8 cellular contexts compared by ENCODE assay signal in genomic region chr13:46796515-46797467, GRCh38. TPM values are rescaled to one million over a fixed set of nuclear protein-coding genes. Genes with fewer than 3 reads are reported as not detected.
A peak's percentile ranks its signal among the peaks of the same experiment; 100 is the strongest.
DNase-seq lines count a peak whose midpoint lies in the region; ATAC-seq and TF ChIP-seq lines count a peak whose summit lies in the region.

ESD (minus strand) TSS chr13:46797161; CDS start chr13:46791413, 5,748 bp downstream.

- DNase-seq in NCI-H1105 treated with DMSO at 0.1 percent for 48 hours (lab: John Stamatoyannopoulos, UW) (peak; percentile 81), SW 1271 (lab: John Stamatoyannopoulos, UW) (peak; percentile 82 to 93), cardiac septum (ENCODE audit: low spot score) (peak; percentile 95), pons (ENCODE audit: low spot score) (peak; percentile 85), type B pancreatic cell (ENCODE audit: extremely low spot score, unreplicated experiment) (peak; percentile 93)
- DNase-seq in activated naive CD8-positive, alpha-beta T cell treated with anti-CD3 and anti-CD28 coated beads, Interleukin-2, amount 50 U/mL, for 24 hours: peak; percentile 96

- peak within 1 kb of the TSS; percentile 97 for H3K4me3 Mint-ChIP-seq in activated naive CD8-positive, alpha-beta T cell treated with anti-CD3 and anti-CD28 coated beads, Interleukin-2, amount 50 U/mL, for 24 hours
- H3K4me3 Mint-ChIP-seq in type B pancreatic cell: peak within 1 kb of the TSS; percentile 97

- ATAC-seq in HG02642 (IDR thresholded peaks at IDR 0.05; ENCODE audit: poor library complexity, unreplicated experiment): peak; percentile 91
- peak; percentile 88 for ATAC-seq in activated naive CD8-positive, alpha-beta T cell treated with anti-CD3 and anti-CD28 coated beads, Interleukin-2, amount 50 U/mL, for 24 hours

- TF ChIP-seq CTCF in type B pancreatic cell (conservative IDR thresholded peaks at IDR 0.05): no peak

- no peaks in the 10 kb centered on the region for H3K9me3 Mint-ChIP-seq in activated naive CD8-positive, alpha-beta T cell treated with anti-CD3 and anti-CD28 coated beads, Interleukin-2, amount 50 U/mL, for 24 hours
- H3K9me3 Mint-ChIP-seq in type B pancreatic cell: no peaks in the 10 kb centered on the region

- H3K36me3 Mint-ChIP-seq in activated naive CD8-positive, alpha-beta T cell treated with anti-CD3 and anti-CD28 coated beads, Interleukin-2, amount 50 U/mL, for 24 hours (ENCODE audit: low read depth): peaks cover 23% of the 10 kb centered on the region
- peaks cover 5% of the 10 kb centered on the region for H3K36me3 Mint-ChIP-seq in type B pancreatic cell

- H3K27me3 Mint-ChIP-seq in activated naive CD8-positive, alpha-beta T cell treated with anti-CD3 and anti-CD28 coated beads, Interleukin-2, amount 50 U/mL, for 24 hours: no peaks in the 10 kb centered on the region
- H3K27me3 Mint-ChIP-seq in type B pancreatic cell: peaks cover 2% of the 10 kb centered on the region

- TF ChIP-seq POLR2A in GM10847 (IDR thresholded peaks at IDR 0.05; ENCODE audit: extremely low read depth, insufficient read length): peak; percentile 64

- intact Hi-C loops in cardiac septum (cut with DNase I): loop anchor here (5.0 kb wide), 1 partner anchor 244 kb away; the partner anchor contains the start of gene LRCH1

- H3K27ac Mint-ChIP-seq in activated naive CD8-positive, alpha-beta T cell treated with anti-CD3 and anti-CD28 coated beads, Interleukin-2, amount 50 U/mL, for 24 hours: peak within 1 kb of the TSS; percentile 98
- peak within 1 kb of the TSS; percentile 93 for H3K27ac Mint-ChIP-seq in type B pancreatic cell

- peaks cover 41% of the 10 kb centered on the region for H3K4me1 Mint-ChIP-seq in activated naive CD8-positive, alpha-beta T cell treated with anti-CD3 and anti-CD28 coated beads, Interleukin-2, amount 50 U/mL, for 24 hours
- H3K4me1 Mint-ChIP-seq in type B pancreatic cell (ENCODE audit: unreplicated experiment): peaks cover 22% of the 10 kb centered on the region

RNA-seq across cellular contexts. Expression of gene ESD, which starts in this region (rescaled TPM):
- 94.9 TPM for total RNA-seq in cardiac septum
- 62.3 and 114 TPM in 2 replicates for total RNA-seq in type B pancreatic cell (ENCODE audit: low replicate concordance)

Comparison
In these comparisons a context has a peak if more than half of its experiments do, and no peak if none do; other contexts are left out.
1. Peak in every context shown above with its lines: DNase-seq and ATAC-seq.